In the genomic region with DNA sequence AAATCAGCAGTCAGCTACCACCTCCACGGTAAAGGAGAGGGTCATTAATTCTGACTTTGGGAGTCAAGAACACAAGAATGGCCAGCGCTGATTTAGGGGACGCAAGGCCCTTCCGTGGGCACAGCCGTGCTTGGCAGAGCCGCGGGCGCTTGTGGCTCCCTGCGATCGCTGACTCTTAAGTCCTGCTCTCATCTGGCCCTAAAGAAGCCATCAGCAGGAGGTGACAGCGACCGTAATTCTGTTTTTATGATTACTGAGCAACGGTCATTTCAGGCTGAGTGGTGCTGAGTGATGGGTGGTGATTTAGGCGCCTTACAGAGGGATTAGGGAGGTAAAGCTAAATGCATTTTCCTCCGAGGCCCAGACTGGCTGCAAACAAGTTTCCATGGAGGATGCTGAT, we compare ENCODE assay signal across 1 cellular context.
TF ChIP-seq lines count a peak whose summit lies in the region.

No MANE protein-coding gene starts in this region.

TF ChIP-seq in HEK293, 187 proteins besides CTCF, POLR2A, EP300 and RAD21 (continued from another document):
- TF ChIP-seq, protein P1, sequence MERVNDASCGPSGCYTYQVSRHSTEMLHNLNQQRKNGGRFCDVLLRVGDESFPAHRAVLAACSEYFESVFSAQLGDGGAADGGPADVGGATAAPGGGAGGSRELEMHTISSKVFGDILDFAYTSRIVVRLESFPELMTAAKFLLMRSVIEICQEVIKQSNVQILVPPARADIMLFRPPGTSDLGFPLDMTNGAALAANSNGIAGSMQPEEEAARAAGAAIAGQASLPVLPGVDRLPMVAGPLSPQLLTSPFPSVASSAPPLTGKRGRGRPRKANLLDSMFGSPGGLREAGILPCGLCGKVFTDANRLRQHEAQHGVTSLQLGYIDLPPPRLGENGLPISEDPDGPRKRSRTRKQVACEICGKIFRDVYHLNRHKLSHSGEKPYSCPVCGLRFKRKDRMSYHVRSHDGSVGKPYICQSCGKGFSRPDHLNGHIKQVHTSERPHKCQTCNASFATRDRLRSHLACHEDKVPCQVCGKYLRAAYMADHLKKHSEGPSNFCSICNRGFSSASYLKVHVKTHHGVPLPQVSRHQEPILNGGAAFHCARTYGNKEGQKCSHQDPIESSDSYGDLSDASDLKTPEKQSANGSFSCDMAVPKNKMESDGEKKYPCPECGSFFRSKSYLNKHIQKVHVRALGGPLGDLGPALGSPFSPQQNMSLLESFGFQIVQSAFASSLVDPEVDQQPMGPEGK (tag by site-specific recombination; IDR thresholded peaks at IDR 0.05), result no peak
- no peak for TF ChIP-seq ZNF660 (tag by site-specific recombination; IDR thresholded peaks at IDR 0.05)
